Comparison of ENCODE assay signal across 12 cellular contexts in the genomic region with DNA sequence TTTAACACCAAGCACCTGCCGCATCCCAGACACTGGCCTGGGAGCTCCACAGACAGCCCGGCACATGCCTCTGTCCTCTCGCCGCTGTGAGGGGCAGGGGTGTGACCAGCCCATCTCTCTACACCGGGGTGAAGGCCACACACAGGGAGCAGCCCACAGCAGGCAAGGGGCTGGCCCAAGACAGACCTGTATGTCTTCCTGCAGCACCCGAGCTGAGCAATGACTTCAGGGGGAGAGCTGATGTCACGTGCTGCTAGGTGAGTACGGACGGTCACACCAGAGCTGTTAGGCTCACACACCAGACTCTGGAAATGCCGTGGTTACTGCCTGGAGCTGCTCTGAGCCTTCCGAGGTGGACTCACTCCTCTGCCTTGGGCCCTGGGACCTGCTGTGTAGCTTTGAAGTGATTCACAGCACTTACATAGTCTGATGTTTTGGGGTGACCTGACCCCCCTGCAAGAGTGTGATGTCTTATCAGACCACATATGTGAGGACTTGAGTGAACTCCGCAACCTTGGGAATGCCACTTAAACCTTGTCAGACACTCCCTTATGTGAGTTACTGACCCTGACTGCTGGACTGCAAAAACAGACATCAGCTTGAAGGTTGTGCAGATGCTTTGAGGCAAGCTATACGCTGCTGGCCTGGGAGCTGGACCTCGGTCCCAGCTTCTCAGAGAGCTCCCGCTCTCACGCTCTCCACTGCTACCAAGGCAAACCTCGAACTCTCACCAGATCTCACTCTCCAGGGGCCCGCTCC. TPM values are rescaled to one million over a fixed set of nuclear protein-coding genes. Genes with fewer than 3 reads are reported as not detected.
DNase-seq lines count a peak whose midpoint lies in the region; ATAC-seq and TF ChIP-seq lines count a peak whose summit lies in the region.
"Had no signal": no experiment of that assay in that cellular context is flagged by ENCODE, and none has a peak within 500 bp of the region (broad histone marks: within the 10 kb centered on the region; RNA-seq: fewer than 3 reads in every experiment).

No MANE protein-coding gene starts in this region.

- H3K36me3 ChIP-seq in PC-9 (ENCODE audit: low read depth) (peaks cover 11% of the 10 kb centered on the region; the same call in 1 of the 2 replicates), rectal smooth muscle tissue (ENCODE audit: control insufficient read depth, insufficient read depth, low read length) (no peaks in the 10 kb centered on the region)

- no peaks in the 10 kb centered on the region for H3K9me3 Mint-ChIP-seq in activated CD8-positive, alpha-beta memory T cell treated with anti-CD3 and anti-CD28 coated beads, Interleukin-2, amount 10 ng/mL, durations not matched to agents 7 days and 5 days (ENCODE audit: low read depth)

- peak overlapping the region; percentile 89 for H3K4me3 Mint-ChIP-seq in activated CD8-positive, alpha-beta memory T cell treated with anti-CD3 and anti-CD28 coated beads, Interleukin-2, amount 10 ng/mL, durations not matched to agents 7 days and 5 days

- H3K9ac ChIP-seq in rectal smooth muscle tissue (ENCODE audit: low read length): peak overlapping the region; percentile 4

- CTCF ChIA-PET in activated CD8-positive, alpha-beta memory T cell treated with anti-CD3 and anti-CD28 coated beads, Interleukin-2, amount 10 ng/mL, durations not matched to agents 7 days and 5 days (lab: Charles Lee): interaction anchor here (0.8 to 1.2 kb wide), 2 partner anchors 35 to 187 kb away, joined by 3 read pairs; no protein-coding TSS in a partner anchor
- CTCF ChIA-PET in PC-9 (lab: Charles Lee): interaction anchor here (0.7 kb wide), 1 partner anchor 49 kb away, joined by 3 read pairs; no protein-coding TSS in a partner anchor

- no peaks in the 10 kb centered on the region for H3K9me3 ChIP-seq in PC-9 (ENCODE audit: insufficient read depth, low read depth)

- H3F3A ChIP-seq in PC-9 (ENCODE audit: insufficient read depth, low read depth): peaks cover 50% of the 10 kb centered on the region; the same call in 1 of the 2 replicates

- peaks cover 48% of the 10 kb centered on the region for H3K79me2 ChIP-seq in PC-9 (ENCODE audit: low read depth)

- DNase-seq in activated CD8-positive, alpha-beta memory T cell treated with anti-CD3 and anti-CD28 coated beads, Interleukin-2, amount 10 ng/mL, durations not matched to agents 7 days and 5 days: no peak
- no peak for DNase-seq in activated CD8-positive, alpha-beta memory T cell treated with anti-CD3 and anti-CD28 coated beads, Interleukin-2, amount 50 U/mL, for 48 hours
- DNase-seq in PC-9: no peak
- no peak for DNase-seq in coronary artery (ENCODE audit: low spot score)
- no peak for DNase-seq in HuH-7 (ENCODE audit: low spot score)
- DNase-seq: activated gamma-delta T cell; GOT3; NCI-H2171 treated with DMSO at 0.1 percent for 48 hours; stimulated activated naive CD4-positive, alpha-beta T cell treated with Interleukin-2 at 50 U/mL for 16 hours had no signal

- H3K4me1 ChIP-seq in PC-9 (replicated peaks; ENCODE audit: insufficient read depth): peaks cover 24% of the 10 kb centered on the region
- peaks cover 11% of the 10 kb centered on the region for H3K4me1 ChIP-seq in rectal smooth muscle tissue (ENCODE audit: control insufficient read depth, insufficient read depth, low read length)

- BruUV-seq in PC-9 (replicated peaks; lab: Mats Ljungman, UMichigan): no TSS peak

- peaks cover 14% of the 10 kb centered on the region for H3K36me3 Mint-ChIP-seq in activated CD8-positive, alpha-beta memory T cell treated with anti-CD3 and anti-CD28 coated beads, Interleukin-2, amount 10 ng/mL, durations not matched to agents 7 days and 5 days

- intact Hi-C loops in PC-9 (cut with micrococcal nuclease; ENCODE audit: unreplicated experiment): loop anchor here (2.0 kb wide), 1 partner anchor 85 kb away; the partner anchor contains the start of gene KLC1

- no peaks in the 10 kb centered on the region for H3K27me3 Mint-ChIP-seq in activated CD8-positive, alpha-beta memory T cell treated with anti-CD3 and anti-CD28 coated beads, Interleukin-2, amount 10 ng/mL, durations not matched to agents 7 days and 5 days

- ATAC-seq in activated CD8-positive, alpha-beta memory T cell treated with anti-CD3 and anti-CD28 coated beads, Interleukin-2, amount 10 ng/mL, durations not matched to agents 7 days and 5 days: no peak
- ATAC-seq in GM18517 (IDR thresholded peaks at IDR 0.05; ENCODE audit: unreplicated experiment) (no peak), HG02571 (IDR thresholded peaks at IDR 0.05; ENCODE audit: unreplicated experiment) (no peak)

- H3K9me2 ChIP-seq in PC-9 (ENCODE audit: insufficient read depth): no peaks in the 10 kb centered on the region

- H3K4me1 Mint-ChIP-seq in activated CD8-positive, alpha-beta memory T cell treated with anti-CD3 and anti-CD28 coated beads, Interleukin-2, amount 10 ng/mL, durations not matched to agents 7 days and 5 days: peaks cover 47% of the 10 kb centered on the region

- no peaks in the 10 kb centered on the region for H3K27me3 ChIP-seq in PC-9 (ENCODE audit: insufficient read depth, low read depth)
- H3K27me3 ChIP-seq in rectal smooth muscle tissue (ENCODE audit: control insufficient read depth, insufficient read depth, low read length): no peaks in the 10 kb centered on the region

- H3K4me3 ChIP-seq in PC-9 (0 out of 2 replicates have a peak overlapping the region, but pooled peaks have one; percentile 69), coronary artery (no peak overlapping the region), rectal smooth muscle tissue (ENCODE audit: low read length) (no peak overlapping the region)

- peaks cover 6% of the 10 kb centered on the region; the same call in 1 of the 2 replicates for H4K20me1 ChIP-seq in PC-9 (ENCODE audit: insufficient read depth)

- peak overlapping the region; percentile 69 for H3K27ac Mint-ChIP-seq in activated CD8-positive, alpha-beta memory T cell treated with anti-CD3 and anti-CD28 coated beads, Interleukin-2, amount 10 ng/mL, durations not matched to agents 7 days and 5 days

- H3K27ac ChIP-seq in PC-9 (no peak overlapping the region), coronary artery (peak overlapping the region; percentile 72 to 87), rectal smooth muscle tissue (ENCODE audit: low read depth, low read length) (no peak overlapping the region)

- POLR2A ChIA-PET in PC-9 (lab: Charles Lee; ENCODE audit: unreplicated experiment): interaction anchor here (0.5 to 0.6 kb wide), 2 partner anchors 167 to 194 kb away, joined by 3 read pairs; no protein-coding TSS in a partner anchor

- no peak overlapping the region for H2AFZ ChIP-seq in PC-9

- peak overlapping the region; percentile 77 for H3K4me2 ChIP-seq in PC-9

- TF ChIP-seq CTCF in PC-9 (conservative IDR thresholded peaks at IDR 0.05) (no peak), coronary artery (IDR thresholded peaks at IDR 0.05) (no peak)

RNA-seq across cellular contexts. Expression of gene XRCC3, which starts 1.8 kb away (rescaled TPM):
- total RNA-seq in activated CD8-positive, alpha-beta memory T cell treated with anti-CD3 and anti-CD28 coated beads, Interleukin-2, amount 10 ng/mL, durations not matched to agents 7 days and 5 days: 10 to 100 TPM; 64.3 to 68.8 TPM
- 64.1 and 65.1 TPM in 2 replicates for total RNA-seq in PC-9 (2021)

RNA-seq across cellular contexts. Expression of gene ZFYVE21, which starts 2.1 kb away (rescaled TPM):
- total RNA-seq in activated CD8-positive, alpha-beta memory T cell treated with anti-CD3 and anti-CD28 coated beads, Interleukin-2, amount 10 ng/mL, durations not matched to agents 7 days and 5 days: 10 to 100 TPM; 17.4 to 18.6 TPM
- total RNA-seq in PC-9 (2021): 93.3 and 118 TPM in 2 replicates

Comparison
In these comparisons a context has a peak if more than half of its experiments do, and no peak if none do; other contexts are left out.
1. H3K27ac ChIP-seq: peak in coronary artery (2 of 2); none in PC-9 (single experiment) and rectal smooth muscle tissue (single experiment).